Comparison of ENCODE assay signal across 1 cellular context in genomic region chr4:76458829-76459228, GRCh38.
TF ChIP-seq lines count a peak whose summit lies in the region.

No MANE protein-coding gene starts in this region.

TF ChIP-seq in GM23338, 12 proteins besides CTCF, POLR2A, EP300 and RAD21 (continued from another document):
- TF ChIP-seq JUNB (IDR thresholded peaks at IDR 0.05; ENCODE audit: unreplicated experiment) (no peak), ZNF462 (CRISPR knock-in tag; IDR thresholded peaks at IDR 0.05) (no peak), ZNF114 (CRISPR knock-in tag; IDR thresholded peaks at IDR 0.05) (no peak), CREB1 (CRISPR knock-in tag; IDR thresholded peaks at IDR 0.05; ENCODE audit: low read depth) (no peak), EZH2phosphoT487 (IDR thresholded peaks at IDR 0.05; ENCODE audit: unreplicated experiment) (no peak)
